10 cellular contexts compared by ENCODE assay signal in genomic region chr2:241906377-241906770, GRCh38. TPM values are rescaled to one million over a fixed set of nuclear protein-coding genes. Genes with fewer than 3 reads are reported as not detected.
"Had no signal": no experiment of that assay in that cellular context is flagged by ENCODE, and none has a peak within 500 bp of the region (broad histone marks: within the 10 kb centered on the region; RNA-seq: fewer than 3 reads in every experiment).

No MANE protein-coding gene starts in this region.

RNA-seq across cellular contexts. Expression of gene RTP5, which starts 36.8 kb away (rescaled TPM):
- total RNA-seq: activated CD4-positive, alpha-beta T cell treated with anti-CD3 and anti-CD28 coated beads, Interleukin-2, amount 10 ng/mL, durations not matched to agents 24 days and 14 days; activated CD8-positive, alpha-beta memory T cell treated with anti-CD3 and anti-CD28 coated beads, Interleukin-2, amount 10 ng/mL, durations not matched to agents 7 days and 5 days; activated CD8-positive, alpha-beta T cell treated with anti-CD3 and anti-CD28 coated beads, Interleukin-2, amount 10 ng/mL, durations not matched to agents 7 days and 5 days; activated naive CD4-positive, alpha-beta T cell treated with anti-CD3 and anti-CD28 coated beads for 36 hours; activated T-helper 1 cell treated with anti-CD3 and anti-CD28 coated beads, Interleukin-12 subunit alpha, Interleukin-12 subunit beta, Interleukin-2, Interleukin-4 antibody, amounts not matched to agents 30 ng/mL and 10 ng/mL and 1 ng/mL, durations not matched to agents 14 hours and 24 hours and 36 hours; astrocyte; chondrocyte; dermis blood vessel endothelial cell; foreskin keratinocyte; gastrocnemius medialis had no signal
- polyA plus RNA-seq: foreskin keratinocyte had no signal

RNA-seq across cellular contexts. Expression of gene PDCD1, which starts 47.7 kb away (rescaled TPM):
- total RNA-seq: astrocyte, chondrocyte, dermis blood vessel endothelial cell, foreskin keratinocyte had no signal
- polyA plus RNA-seq: foreskin keratinocyte had no signal
